ENCODE assay signal across 18 cellular contexts in the genomic region with DNA sequence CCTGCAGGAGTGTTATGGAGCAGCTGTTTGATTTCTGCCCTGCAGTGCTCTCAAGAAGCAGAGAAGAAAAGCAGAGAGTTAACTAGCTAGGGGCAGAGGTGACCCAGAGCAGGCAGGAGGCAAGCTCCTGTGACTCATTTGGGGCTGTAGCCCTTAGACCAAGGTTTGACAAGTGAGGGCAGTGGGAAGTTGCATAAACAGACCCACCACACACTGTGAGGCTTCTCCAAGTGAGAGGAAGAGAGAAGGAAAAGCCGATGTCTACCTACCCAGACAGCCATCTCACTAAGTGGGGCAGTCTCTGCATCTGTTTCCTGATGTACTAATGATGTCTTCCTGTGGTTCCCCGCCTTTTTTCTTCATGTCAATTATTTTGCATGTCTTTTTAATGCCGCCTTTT.
A peak's percentile ranks its signal among the peaks of the same experiment; 100 is the strongest.
DNase-seq lines count a peak whose midpoint lies in the region; ATAC-seq, FAIRE-seq and TF ChIP-seq lines count a peak whose summit lies in the region.
"Had no signal": no experiment of that assay in that cellular context is flagged by ENCODE, and none has a peak within 500 bp of the region (broad histone marks: within the 10 kb centered on the region; RNA-seq: fewer than 3 reads in every experiment).

No MANE protein-coding gene starts in this region.

- no peak overlapping the region for H2BK12ac ChIP-seq in neuronal stem cell (ENCODE audit: low read length)

- H3K36me3 ChIP-seq in NT2/D1 (ENCODE audit: insufficient read depth, insufficient read length, low read length) (no peaks in the 10 kb centered on the region), endodermal cell (ENCODE audit: control insufficient read depth, insufficient read depth, low read length) (no peaks in the 10 kb centered on the region), neuronal stem cell (replicated peaks in 1 of 2; ENCODE audit: control insufficient read depth in 2 of 2, insufficient read depth in 2 of 2, low read length in 2 of 2) (no peaks in the 10 kb centered on the region), pancreas (no peaks in the 10 kb centered on the region)

- H3K36me3 Mint-ChIP-seq in endodermal cell (ENCODE audit: low read depth), result no peaks in the 10 kb centered on the region

- H3K9me3 Mint-ChIP-seq in endodermal cell, result no peaks in the 10 kb centered on the region
- H3K9me3 Mint-ChIP-seq: activated CD8-positive, alpha-beta T cell treated with anti-CD3 and anti-CD28 coated beads for 36 hours; activated T-helper 2 cell treated with anti-CD3 and anti-CD28 coated beads, Interferon-gamma antibody, Interleukin-2, Interleukin-4, amounts not matched to agents 10 μg/mL and 5 μg/mL and 100 μg/mL, durations not matched to agents 14 hours and 24 hours and 36 hours had no signal

- no peaks in the 10 kb centered on the region for H3K27me3 Mint-ChIP-seq in endodermal cell (ENCODE audit: insufficient read depth)

- no peak for TF ChIP-seq CTCF in endodermal cell (conservative IDR thresholded peaks at IDR 0.05)
- TF ChIP-seq CTCF in pancreas (IDR thresholded peaks at IDR 0.05), result no peak

- H2AFZ ChIP-seq in neuronal stem cell (ENCODE audit: low read length), result peak overlapping the region; percentile 13

- no peak overlapping the region for H3K4me3 Mint-ChIP-seq in endodermal cell
- H3K4me3 Mint-ChIP-seq: activated CD8-positive, alpha-beta T cell treated with anti-CD3 and anti-CD28 coated beads for 36 hours had no signal

- WGBS in endodermal cell (ENCODE audit: insufficient coverage in 1 of 2, insufficient read length in 1 of 2), 2 experiments, result 96% methylated on average over 3 of the region's 3 CpGs; no CpG with 5 or more reads in 1 of the 2 experiments
- no CpG with 5 or more reads among the region's 3 CpGs for WGBS in neuronal stem cell (ENCODE audit: extremely low coverage in 2 of 2, insufficient read length in 2 of 2, insufficient replicate concordance in 1 of 2), 2 donors
- 82 to 84% methylated on average over 3 of the region's 3 CpGs for whole genome bisulfite sequencing in pancreas, 2 donors

- no peak overlapping the region for H3K4me3 ChIP-seq in NT2/D1 (ENCODE audit: insufficient read length, low read depth)
- H3K4me3 ChIP-seq in endodermal cell (ENCODE audit: low read length), result no peak overlapping the region
- no peak overlapping the region for H3K4me3 ChIP-seq in neuronal stem cell (ENCODE audit: low read length in 2 of 2)
- H3K4me3 ChIP-seq in pancreas, result no peak overlapping the region

- H3K4ac ChIP-seq in neuronal stem cell (ENCODE audit: low read length), result no peak overlapping the region

- H3K18ac ChIP-seq in neuronal stem cell (ENCODE audit: low read length), result no peak overlapping the region

- no peak for ATAC-seq in pancreas
- ATAC-seq: activated CD8-positive, alpha-beta T cell treated with anti-CD3 and anti-CD28 coated beads for 36 hours; Panc1 had no signal

- H3K4me1 Mint-ChIP-seq in endodermal cell, result no peaks in the 10 kb centered on the region

- no peak overlapping the region for H3K14ac ChIP-seq in neuronal stem cell (ENCODE audit: low read length)

- H4K8ac ChIP-seq in neuronal stem cell (ENCODE audit: low read depth, low read length), result no peak overlapping the region

- FAIRE-seq in pancreas (lab: Jason Lieb, UNC), result no peak

- no peak overlapping the region for H3K4me2 ChIP-seq in neuronal stem cell (ENCODE audit: insufficient read depth, low read length, poor library complexity, severe bottlenecking)

- no peak overlapping the region for H3K23ac ChIP-seq in neuronal stem cell (ENCODE audit: low read depth, low read length, poor library complexity)

- H4K91ac ChIP-seq in neuronal stem cell (ENCODE audit: low read depth, low read length, poor library complexity), result no peak overlapping the region

- H3K79me1 ChIP-seq in neuronal stem cell (ENCODE audit: low read depth, low read length), result no peaks in the 10 kb centered on the region

- no peak overlapping the region for H2AK5ac ChIP-seq in neuronal stem cell (ENCODE audit: low read depth, low read length)

- no peak overlapping the region for H3K27ac Mint-ChIP-seq in endodermal cell
- H3K27ac Mint-ChIP-seq: activated CD8-positive, alpha-beta T cell treated with anti-CD3 and anti-CD28 coated beads for 36 hours; activated T-helper 2 cell treated with anti-CD3 and anti-CD28 coated beads, Interferon-gamma antibody, Interleukin-2, Interleukin-4, amounts not matched to agents 10 μg/mL and 5 μg/mL and 100 μg/mL, durations not matched to agents 14 hours and 24 hours and 36 hours had no signal

- H3K9ac ChIP-seq in NT2/D1 (ENCODE audit: insufficient read length, low read depth), result no peak overlapping the region
- H3K9ac ChIP-seq in endodermal cell (ENCODE audit: extremely low read depth, low read length, poor library complexity, severe bottlenecking), result no peak overlapping the region
- H3K9ac ChIP-seq in neuronal stem cell (ENCODE audit: low read depth, low read length, poor library complexity), result no peak overlapping the region

- peaks cover 2% of the 10 kb centered on the region for H3K4me1 ChIP-seq in NT2/D1 (ENCODE audit: insufficient read depth, insufficient read length)
- H3K4me1 ChIP-seq in endodermal cell (ENCODE audit: control insufficient read depth, insufficient read depth, low read length), result no peaks in the 10 kb centered on the region
- peaks cover 0 to 1% of the 10 kb centered on the region in 2 donors for H3K4me1 ChIP-seq in neuronal stem cell (ENCODE audit: control insufficient read depth in 2 of 2, insufficient read depth in 1 of 2, low read depth in 1 of 2, low read length in 2 of 2)
- no peaks in the 10 kb centered on the region for H3K4me1 ChIP-seq in pancreas

- no peak overlapping the region for H3K27ac ChIP-seq in endodermal cell (ENCODE audit: low read depth, low read length)
- no peak overlapping the region for H3K27ac ChIP-seq in neuronal stem cell (replicated peaks; ENCODE audit: low read length)
- H3K27ac ChIP-seq in pancreas, result no peak overlapping the region
- H3K27ac ChIP-seq: 22Rv1 had no signal

- H2BK5ac ChIP-seq in neuronal stem cell (ENCODE audit: low read length), result no peak overlapping the region

- peak; percentile 56 for DNase-seq in NK-92 treated with Interleukin-12 subunit alpha and Interleukin-12 subunit beta, amount 100 ng/mL, for 24 hours (lab: John Stamatoyannopoulos, UW)
- DNase-seq in NK-92 (lab: John Stamatoyannopoulos, UW; ENCODE audit: unreplicated experiment) (no peak), NT2/D1 (ENCODE audit: low read depth, low spot score) (peak; percentile 15), endodermal cell (peak; percentile 51), neuronal stem cell (ENCODE audit: low spot score) (no peak), pancreas (no peak), CD1c-positive myeloid dendritic cell (ENCODE audit: extremely low spot score) (no peak), 8988T (no peak)
- DNase-seq: activated CD8-positive, alpha-beta T cell treated with anti-CD3 and anti-CD28 coated beads for 36 hours; foreskin melanocyte; NCI-H1092 treated with DMSO at 0.1 percent for 48 hours; NCI-H226; posterior cingulate gyrus; substantia nigra; T1000 had no signal

- H2BK15ac ChIP-seq in neuronal stem cell (ENCODE audit: low read length), result no peak overlapping the region

- H3K9me3 ChIP-seq in NT2/D1 (ENCODE audit: insufficient read depth, low read length) (no peaks in the 10 kb centered on the region), endodermal cell (ENCODE audit: control insufficient read depth, low read length) (no peaks in the 10 kb centered on the region), neuronal stem cell (replicated peaks in 1 of 2; ENCODE audit: control insufficient read depth in 2 of 2, insufficient read depth in 1 of 2, low read depth in 1 of 2, low read length in 2 of 2) (no peaks in the 10 kb centered on the region), pancreas (no peaks in the 10 kb centered on the region)

- intact Hi-C loops in pancreas (cut with DNase I), result no loop called here

- H3K27me3 ChIP-seq in NT2/D1 (ENCODE audit: insufficient read depth, insufficient read length) (no peaks in the 10 kb centered on the region), endodermal cell (ENCODE audit: control insufficient read depth, insufficient read depth, low read length, poor library complexity, severe bottlenecking) (no peaks in the 10 kb centered on the region), neuronal stem cell (ENCODE audit: control insufficient read depth in 3 of 3, insufficient read depth in 3 of 3, low read depth in 1 of 3, low read length in 3 of 3) (no peaks in the 10 kb centered on the region), pancreas (no peaks in the 10 kb centered on the region)

- H2BK120ac ChIP-seq in neuronal stem cell (ENCODE audit: low read depth, low read length), result no peak overlapping the region

Comparison
In these comparisons a context has a peak if more than half of its experiments do, and no peak if none do; other contexts are left out.
1. DNase-seq: peak in NK-92 treated with Interleukin-12 subunit alpha and Interleukin-12 subunit beta, amount 100 ng/mL, for 24 hours (single experiment), NT2/D1 (single experiment) and endodermal cell (single experiment); none in NK-92 (single experiment), neuronal stem cell (single experiment), pancreas (0 of 6), CD1c-positive myeloid dendritic cell (single experiment) and 8988T (single experiment).